In the genomic region with DNA sequence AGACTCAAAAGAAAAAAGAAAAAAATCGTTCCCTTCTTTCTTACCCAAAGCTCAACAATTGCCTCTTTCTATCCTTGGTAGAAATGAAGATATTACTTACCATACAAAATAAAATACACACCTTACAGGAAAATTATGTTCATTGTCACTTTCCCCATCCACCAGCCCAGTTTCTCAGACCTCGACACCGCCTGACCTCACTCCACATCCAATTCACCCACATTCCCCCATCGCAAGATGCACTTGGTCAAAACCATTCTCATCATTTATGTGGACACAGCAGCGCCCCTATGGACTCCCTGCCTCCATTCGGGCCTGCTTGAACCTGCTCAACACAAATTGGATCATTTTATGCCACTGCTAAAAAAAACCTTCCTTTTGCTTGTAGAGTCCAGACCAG, we compare ENCODE assay signal across 25 cellular contexts. TPM values are rescaled to one million over a fixed set of nuclear protein-coding genes. Genes with fewer than 3 reads are reported as not detected.
DNase-seq lines count a peak whose midpoint lies in the region; ATAC-seq and TF ChIP-seq lines count a peak whose summit lies in the region.
"Had no signal": no experiment of that assay in that cellular context is flagged by ENCODE, and none has a peak within 500 bp of the region (broad histone marks: within the 10 kb centered on the region; RNA-seq: fewer than 3 reads in every experiment).

No MANE protein-coding gene starts in this region.

- no peak overlapping the region for H3K27ac ChIP-seq in mammary epithelial cell (ENCODE audit: insufficient read depth, low read depth, low read length)
- peak overlapping the region; percentile 89 for H3K27ac ChIP-seq in RWPE1
- peak overlapping the region in 2 of 3 donors; percentile 48 to 73 for H3K27ac ChIP-seq in right lobe of liver
- no peak overlapping the region for H3K27ac ChIP-seq in osteoblast (ENCODE audit: low read depth, low read length)
- H3K27ac ChIP-seq: BLaER1, HL-60, SK-N-MC had no signal

- H3K36me3 Mint-ChIP-seq in MCF 10A (ENCODE audit: insufficient read depth, unreplicated experiment) (peaks cover 86% of the 10 kb centered on the region), T-cell (no peaks in the 10 kb centered on the region)

- H3K4me1 ChIP-seq in mammary epithelial cell (ENCODE audit: insufficient read depth, low read length) (peaks cover 6% of the 10 kb centered on the region), right lobe of liver (peaks cover 0 to 75% (median 32%) of the 10 kb centered on the region in 4 donors), osteoblast (ENCODE audit: insufficient read depth, low read length) (peaks cover 22% of the 10 kb centered on the region)

- no peaks in the 10 kb centered on the region for H3K36me3 ChIP-seq in mammary epithelial cell (ENCODE audit: insufficient read depth, low read length)
- H3K36me3 ChIP-seq in right lobe of liver = peaks cover 0 to 11% (median 6%) of the 10 kb centered on the region in 4 donors
- peaks cover 74% of the 10 kb centered on the region for H3K36me3 ChIP-seq in osteoblast (ENCODE audit: insufficient read depth, low read length)
- H3K36me3 ChIP-seq: BLaER1 had no signal

- ATAC-seq in right lobe of liver (no peak), T-cell (replicated peaks in 1 of 4) (no peak)
- ATAC-seq: Panc1 had no signal

- dilution Hi-C loops in mammary epithelial cell (cut with HindIII; ENCODE audit: low sequenced_read_pairs) = no loop called here

- in situ Hi-C loops in mammary epithelial cell (cut with MboI; ENCODE audit: low sequenced_read_pairs in 2 of 2) = no loop called here

- H3K79me2 ChIP-seq in mammary epithelial cell (ENCODE audit: insufficient read depth, low read length) (no peaks in the 10 kb centered on the region), osteoblast (ENCODE audit: insufficient read depth, low read length) (peaks cover 85% of the 10 kb centered on the region)

- H3K27me3 Mint-ChIP-seq in MCF 10A (ENCODE audit: insufficient read depth, unreplicated experiment) (no peaks in the 10 kb centered on the region), T-cell (peaks cover 7 to 15% of the 10 kb centered on the region in 2 donors)

- intact Hi-C loops in MCF 10A (cut with micrococcal nuclease) (no loop called here), mammary epithelial cell (cut with micrococcal nuclease) (no loop called here), right lobe of liver (cut with DNase I) (no loop called here)

- no peak overlapping the region for H3K9ac ChIP-seq in mammary epithelial cell (ENCODE audit: insufficient read depth, low read length)
- H3K9ac ChIP-seq: BLaER1 had no signal

- TF ChIP-seq POLR2A in right lobe of liver (IDR thresholded peaks at IDR 0.05) = no peak

- H3K27ac Mint-ChIP-seq in MCF 10A (ENCODE audit: low read depth, unreplicated experiment) (peak overlapping the region; percentile 33), T-cell (no peak overlapping the region)
- H3K27ac Mint-ChIP-seq: CD4-positive, alpha-beta T cell had no signal

- H3K27me3 ChIP-seq in mammary epithelial cell (ENCODE audit: insufficient read depth, low read length) = no peaks in the 10 kb centered on the region
- H3K27me3 ChIP-seq in right lobe of liver = no peaks in the 10 kb centered on the region
- no peaks in the 10 kb centered on the region for H3K27me3 ChIP-seq in osteoblast (ENCODE audit: insufficient read depth, low read length)

- no TSS peak for BruUV-seq in MCF 10A (replicated peaks; lab: Mats Ljungman, UMichigan)
- no TSS peak for BruUV-seq in mammary epithelial cell (replicated peaks; lab: Mats Ljungman, UMichigan)

- CTCF ChIA-PET in MCF 10A (lab: Yijun Ruan, JAX) (interaction anchor here (0.8 to 1.0 kb wide), 2 partner anchors 37 to 47 kb away, joined by 3 read pairs; no protein-coding TSS in a partner anchor), mammary epithelial cell (lab: Charles Lee; ENCODE audit: low non-redundant PET) (no interaction called here), RWPE1 (lab: Yijun Ruan, JAX) (no interaction called here), T-cell (lab: Charles Lee) (interaction anchor here in 1 of 2 donors (0.6 kb wide), 1 partner anchor 10 kb away, joined by 5 read pairs; no protein-coding TSS in a partner anchor)

- WGBS in mammary epithelial cell (ENCODE audit: low coverage, missing lambda C conversion rate) = 100% methylated on average over 6 of the region's 6 CpGs
- 84% methylated on average over 5 of the region's 6 CpGs for WGBS in right lobe of liver (ENCODE audit: insufficient coverage, low coverage, low lambda C conversion rate, missing lambda C conversion rate)

- POLR2A ChIA-PET in MCF 10A (lab: Yijun Ruan, JAX) (no interaction called here), RWPE1 (lab: Yijun Ruan, JAX; ENCODE audit: low non-redundant PET) (no interaction called here), T-cell (lab: Charles Lee) (no interaction called here)

- TF ChIP-seq CTCF in MCF 10A (IDR thresholded peaks at IDR 0.05; ENCODE audit: unreplicated experiment) (no peak), mammary epithelial cell (conservative IDR thresholded peaks at IDR 0.05 in 1 of 2, IDR thresholded peaks at IDR 0.05 in 1 of 2; ENCODE audit: extremely low read depth in 1 of 2, insufficient read depth in 1 of 2, low read depth in 1 of 2, low read length in 2 of 2) (no peak), RWPE1 (conservative IDR thresholded peaks at IDR 0.05; ENCODE audit: low read depth) (no peak), right lobe of liver (IDR thresholded peaks at IDR 0.05) (no peak), osteoblast (IDR thresholded peaks at IDR 0.05; ENCODE audit: extremely low read depth, low read depth, low read length) (no peak)

- H3K4me3 Mint-ChIP-seq in MCF 10A (ENCODE audit: unreplicated experiment) = no peak overlapping the region
- no peak overlapping the region for H3K4me3 Mint-ChIP-seq in T-cell
- H3K4me3 Mint-ChIP-seq: CD4-positive, alpha-beta T cell; H9 had no signal

- DNase-seq in MCF 10A (ENCODE audit: unreplicated experiment) (no peak), mammary epithelial cell (no peak), RWPE1 (ENCODE audit: low spot score) (no peak), right lobe of liver (no peak), osteoblast (ENCODE audit: insufficient read length, low spot score, missing footprints) (peak; percentile 65), nucleus accumbens (lab: John Stamatoyannopoulos, UW) (no peak), T-cell (no peak), NCI-H2196 (lab: John Stamatoyannopoulos, UW; ENCODE audit: unreplicated experiment) (no peak)
- DNase-seq: 8988T; ACHN; CD4-positive, alpha-beta T cell; H9; Karpas-422; MV-4-11; NCI-H1105; NCI-H1436 treated with DMSO at 0.1 percent for 48 hours; NCI-H187 treated with DMSO at 0.1 percent for 48 hours; NCI-H2107; NCI-H526 treated with DMSO at 0.1 percent for 48 hours; SIG-M5 had no signal

- H3K9me3 ChIP-seq in mammary epithelial cell (replicated peaks; ENCODE audit: insufficient read depth, low read length) (no peaks in the 10 kb centered on the region), right lobe of liver (no peaks in the 10 kb centered on the region), osteoblast (ENCODE audit: low read depth, low read length) (no peaks in the 10 kb centered on the region)
- H3K9me3 ChIP-seq: BLaER1 had no signal

- no peak overlapping the region for H3K4me2 ChIP-seq in mammary epithelial cell (ENCODE audit: insufficient read depth, low read depth, low read length)
- H3K4me2 ChIP-seq in osteoblast (ENCODE audit: insufficient read depth, low read length) = no peak overlapping the region
- H3K4me2 ChIP-seq: BLaER1 had no signal

- H3K4me1 Mint-ChIP-seq in MCF 10A (ENCODE audit: insufficient read depth, unreplicated experiment) (peaks cover 33% of the 10 kb centered on the region), T-cell (no peaks in the 10 kb centered on the region)

- H2AFZ ChIP-seq in mammary epithelial cell (ENCODE audit: low read depth, low read length) (no peak overlapping the region), osteoblast (ENCODE audit: low read length) (no peak overlapping the region)

- H4K20me1 ChIP-seq in mammary epithelial cell (ENCODE audit: insufficient read depth, low read length) (no peaks in the 10 kb centered on the region), osteoblast (ENCODE audit: insufficient read depth, low read length) (peaks cover 54% of the 10 kb centered on the region)
- H4K20me1 ChIP-seq: BLaER1 had no signal

- H3K9me3 Mint-ChIP-seq in MCF 10A (ENCODE audit: unreplicated experiment) (no peaks in the 10 kb centered on the region), T-cell (no peaks in the 10 kb centered on the region)
- H3K9me3 Mint-ChIP-seq: CD4-positive, alpha-beta T cell; H9 had no signal

- no peak overlapping the region for H3K4me3 ChIP-seq in mammary epithelial cell (replicated peaks in 1 of 3; ENCODE audit: insufficient read depth in 1 of 3, low read depth in 2 of 3, low read length in 3 of 3)
- H3K4me3 ChIP-seq in right lobe of liver = no peak overlapping the region
- H3K4me3 ChIP-seq in osteoblast (ENCODE audit: insufficient read depth, low read length) = no peak overlapping the region
- H3K4me3 ChIP-seq: BLaER1, SK-N-MC had no signal

RNA-seq across cellular contexts. Expression of a gene that starts 7.0 kb away (rescaled TPM):
- 252 and 294 TPM in 2 replicates for total RNA-seq in MCF 10A (2022)
- total RNA-seq in mammary epithelial cell = 1 to 10 TPM; 4.3 to 5.9 TPM
- 1.5 TPM for polyA plus RNA-seq in mammary epithelial cell
- polyA minus RNA-seq in mammary epithelial cell = not detected
- 100 to 1,000 TPM; 204 to 386 (median 363) TPM for total RNA-seq in right lobe of liver
- 87.9 and 98.7 TPM in 2 replicates for total RNA-seq in osteoblast
- total RNA-seq in T-cell = 1 to 10 TPM in 3 of 5 donors, under 1 TPM in 2; 0.89 to 2.9 (median 2.1) TPM

RNA-seq across cellular contexts. Expression of a gene that starts 31.6 kb away (rescaled TPM):
- total RNA-seq in MCF 10A (2022) (not detected in 2 replicates), mammary epithelial cell (under 1 TPM in 1 of 2 donors, not detected in 1; 0.31 TPM), right lobe of liver (under 1 TPM in 1 of 6 experiments, not detected in 5; 0.12 TPM), osteoblast (0.72 and 1.5 TPM in 2 replicates), T-cell (not detected)
- 0.10 TPM for polyA plus RNA-seq in mammary epithelial cell
- polyA minus RNA-seq in mammary epithelial cell = not detected
- total RNA-seq: CD4-positive, alpha-beta T cell; NCI-H460 had no signal

RNA-seq across cellular contexts. Expression of a gene that starts 56.6 kb away (rescaled TPM):
- total RNA-seq in MCF 10A (2022) (0.58 and 1.6 TPM in 2 replicates), mammary epithelial cell (under 1 TPM in 1 of 2 donors, not detected in 1; under 0.01 TPM), right lobe of liver (1 to 10 TPM in 5 of 6 experiments, under 1 TPM in 1; 0.86 to 3.0 (median 2.1) TPM), osteoblast (under 0.01 TPM in 2 replicates), T-cell (1 to 10 TPM in 1 of 5 donors, under 1 TPM in 3, not detected in 1; 0.23 to 1.5 (median 0.38) TPM)
- not detected for polyA plus RNA-seq in mammary epithelial cell
- polyA minus RNA-seq in mammary epithelial cell = not detected
- total RNA-seq: H9 had no signal

Comparison
In these comparisons a context has a peak if more than half of its experiments do, and no peak if none do; other contexts are left out.
1. RNA of a gene that starts 7.0 kb away (total RNA-seq): 204 to 386 TPM in right lobe of liver, 252 to 294 TPM in MCF 10A and 87.9 to 98.7 TPM in osteoblast; 4.3 to 5.9 TPM in mammary epithelial cell and 0.89 to 2.9 TPM in T-cell; every median in the first group is over 10 times any median in the second.
2. H3K27ac ChIP-seq: peak in RWPE1 (single experiment) and right lobe of liver (2 of 3); none in mammary epithelial cell (single experiment) and osteoblast (single experiment).